Comparison of ENCODE assay signal across 9 cellular contexts in genomic region chr19:14088634-14089411, GRCh38. TPM values are rescaled to one million over a fixed set of nuclear protein-coding genes. Genes with fewer than 3 reads are reported as not detected.
DNase-seq lines count a peak whose midpoint lies in the region; ATAC-seq, FAIRE-seq and TF ChIP-seq lines count a peak whose summit lies in the region.
"Had no signal": no experiment of that assay in that cellular context is flagged by ENCODE, and none has a peak within 500 bp of the region (broad histone marks: within the 10 kb centered on the region; RNA-seq: fewer than 3 reads in every experiment).

No MANE protein-coding gene starts in this region.

- H3K27me3 ChIP-seq in cardiac muscle cell (no peaks in the 10 kb centered on the region), thoracic aorta (replicated peaks; ENCODE audit: insufficient read depth) (no peaks in the 10 kb centered on the region)

- no peaks in the 10 kb centered on the region for H3K27me3 Mint-ChIP-seq in activated T-helper 17 cell treated with anti-CD3 and anti-CD28 coated beads, Interleukin-2, amount 50 U/mL, for 72 hours
- H3K27me3 Mint-ChIP-seq in immature natural killer cell (ENCODE audit: low read depth in 3 of 3): peaks cover 11 to 21% (median 16%) of the 10 kb centered on the region in 3 donors

- no peak for DNase-seq in cardiac muscle cell (ENCODE audit: low read depth in 1 of 2, low spot score in 1 of 2)
- DNase-seq in Right ventricle myocardium superior: no peak
- DNase-seq in immature natural killer cell: no peak
- no peak for DNase-seq in thoracic aorta (ENCODE audit: low spot score)
- no peak for DNase-seq in D721Med (ENCODE audit: insufficient read length, low spot score)
- no peak for DNase-seq in activated CD8-positive, alpha-beta memory T cell treated with anti-CD3 and anti-CD28 coated beads for 24 hours
- no peak for DNase-seq in ecto neural progenitor cell (ENCODE audit: low spot score)

- peaks cover 8% of the 10 kb centered on the region for H3K36me3 ChIP-seq in cardiac muscle cell
- H3K36me3 ChIP-seq in thoracic aorta: peaks cover 11% of the 10 kb centered on the region

- peak overlapping the region; percentile 36 for H3K27ac Mint-ChIP-seq in activated T-helper 17 cell treated with anti-CD3 and anti-CD28 coated beads, Interleukin-2, amount 50 U/mL, for 72 hours
- H3K27ac Mint-ChIP-seq in immature natural killer cell: peak overlapping the region in 4 of 6 donors; percentile 42 to 85 (median 61)

- H3K36me3 Mint-ChIP-seq in activated T-helper 17 cell treated with anti-CD3 and anti-CD28 coated beads, Interleukin-2, amount 50 U/mL, for 72 hours (ENCODE audit: low read depth): peaks cover 36% of the 10 kb centered on the region
- peaks cover 0 to 3% (median 0%) of the 10 kb centered on the region in 3 donors for H3K36me3 Mint-ChIP-seq in immature natural killer cell

- H3K4me3 ChIP-seq in cardiac muscle cell (peak overlapping the region; percentile 89), thoracic aorta (peak overlapping the region; percentile 70)

- ATAC-seq in Right ventricle myocardium superior (ENCODE audit: poor library complexity) (no peak), thoracic aorta (ENCODE audit: insufficient number of reproducible peaks, low FRiP score, low read depth) (no peak)
- ATAC-seq in activated T-helper 17 cell treated with anti-CD3 and anti-CD28 coated beads, Interleukin-2, amount 50 U/mL, for 72 hours (replicated peaks): no peak

- no peaks in the 10 kb centered on the region for H3K9me3 ChIP-seq in cardiac muscle cell (ENCODE audit: low read depth)
- peaks cover 7% of the 10 kb centered on the region for H3K9me3 ChIP-seq in thoracic aorta

- peak overlapping the region; percentile 59 for H3K4me3 Mint-ChIP-seq in activated T-helper 17 cell treated with anti-CD3 and anti-CD28 coated beads, Interleukin-2, amount 50 U/mL, for 72 hours
- H3K4me3 Mint-ChIP-seq in immature natural killer cell: peak overlapping the region; percentile 70 to 83 (median 76)

- TF ChIP-seq CTCF in cardiac muscle cell (IDR thresholded peaks at IDR 0.05; ENCODE audit: low read depth, low read length) (no peak), thoracic aorta (IDR thresholded peaks at IDR 0.05) (no peak), D721Med (IDR thresholded peaks at IDR 0.05; ENCODE audit: insufficient read depth, missing control alignments) (no peak)

- intact Hi-C loops in Right ventricle myocardium superior (cut with DNase I): no loop called here

- peaks cover 9% of the 10 kb centered on the region for H3K4me1 ChIP-seq in cardiac muscle cell (ENCODE audit: low read depth)
- peaks cover 3 to 20% of the 10 kb centered on the region in 2 donors for H3K4me1 ChIP-seq in thoracic aorta (ENCODE audit: control insufficient read depth in 1 of 2, low read depth in 2 of 2)

- no peak for FAIRE-seq in D721Med (lab: Jason Lieb, UNC)

- H3K4me1 Mint-ChIP-seq in activated T-helper 17 cell treated with anti-CD3 and anti-CD28 coated beads, Interleukin-2, amount 50 U/mL, for 72 hours: peaks cover 16% of the 10 kb centered on the region
- peaks cover 17 to 22% of the 10 kb centered on the region in 2 donors for H3K4me1 Mint-ChIP-seq in immature natural killer cell

- no peaks in the 10 kb centered on the region for H3K9me3 Mint-ChIP-seq in activated T-helper 17 cell treated with anti-CD3 and anti-CD28 coated beads, Interleukin-2, amount 50 U/mL, for 72 hours
- H3K9me3 Mint-ChIP-seq in immature natural killer cell: peaks cover 0 to 5% (median 0%) of the 10 kb centered on the region in 6 donors

- no peak overlapping the region for H3K27ac ChIP-seq in cardiac muscle cell
- H3K27ac ChIP-seq in thoracic aorta: no peak overlapping the region

RNA-seq across cellular contexts. Expression of gene SAMD1, which starts 1.7 kb away (rescaled TPM):
- 112 and 158 TPM in 2 replicates for total RNA-seq in cardiac muscle cell
- 130 and 136 TPM in 2 replicates for polyA plus RNA-seq in cardiac muscle cell
- 51.1 TPM for total RNA-seq in Right ventricle myocardium superior
- total RNA-seq in activated T-helper 17 cell treated with anti-CD3 and anti-CD28 coated beads, Interleukin-2, amount 50 U/mL, for 72 hours: 10 to 100 TPM; 62.1 to 77.5 TPM
- polyA plus RNA-seq in immature natural killer cell: 1 to 10 TPM in 2 of 3 donors, not detected in 1; 1.6 to 3.1 TPM
- total RNA-seq in thoracic aorta: 10 to 100 TPM in 1 of 2 donors, 1 to 10 TPM in 1; 8.9 to 27.5 TPM

RNA-seq across cellular contexts. Expression of gene C19orf67, which starts 3.2 kb away (rescaled TPM):
- 3.6 and 14.2 TPM in 2 replicates for total RNA-seq in cardiac muscle cell
- polyA plus RNA-seq in cardiac muscle cell: 4.1 and 7.5 TPM in 2 replicates
- total RNA-seq in Right ventricle myocardium superior: not detected
- under 1 TPM in 1 of 2 donors, not detected in 1; 0.42 TPM for total RNA-seq in activated T-helper 17 cell treated with anti-CD3 and anti-CD28 coated beads, Interleukin-2, amount 50 U/mL, for 72 hours
- not detected for polyA plus RNA-seq in immature natural killer cell
- not detected for total RNA-seq in thoracic aorta
- total RNA-seq: G401 had no signal

RNA-seq across cellular contexts. Expression of gene MISP3, which starts 16.2 kb away (rescaled TPM):
- total RNA-seq in cardiac muscle cell (16.0 and 19.4 TPM in 2 replicates), Right ventricle myocardium superior (7.9 TPM), thoracic aorta (1 to 10 TPM; 1.7 to 2.7 TPM)
- polyA plus RNA-seq in cardiac muscle cell (23.2 and 25.6 TPM in 2 replicates), immature natural killer cell (1 to 10 TPM in 2 of 3 donors, under 1 TPM in 1; 0.62 to 2.9 (median 2.1) TPM)
- 1 to 10 TPM; 1.5 to 4.1 TPM for total RNA-seq in activated T-helper 17 cell treated with anti-CD3 and anti-CD28 coated beads, Interleukin-2, amount 50 U/mL, for 72 hours

RNA-seq across cellular contexts. Expression of gene PALM3, which starts 26.9 kb away (rescaled TPM):
- 0.25 and 0.30 TPM in 2 replicates for total RNA-seq in cardiac muscle cell
- 0.10 and 1.0 TPM in 2 replicates for polyA plus RNA-seq in cardiac muscle cell
- not detected for total RNA-seq in Right ventricle myocardium superior
- total RNA-seq in activated T-helper 17 cell treated with anti-CD3 and anti-CD28 coated beads, Interleukin-2, amount 50 U/mL, for 72 hours: not detected
- not detected for polyA plus RNA-seq in immature natural killer cell
- total RNA-seq in thoracic aorta: not detected

RNA-seq across cellular contexts. Expression of gene PRKACA, which starts 28.7 kb away (rescaled TPM):
- total RNA-seq in cardiac muscle cell (95.2 and 126 TPM in 2 replicates), Right ventricle myocardium superior (460 TPM), thoracic aorta (100 to 1,000 TPM in 1 of 2 donors, 10 to 100 TPM in 1; 93.2 to 107 TPM)
- polyA plus RNA-seq in cardiac muscle cell (30.6 and 33.5 TPM in 2 replicates), immature natural killer cell (1 to 10 TPM in 2 of 3 donors, under 1 TPM in 1; 0.64 to 1.7 (median 1.4) TPM)
- total RNA-seq in activated T-helper 17 cell treated with anti-CD3 and anti-CD28 coated beads, Interleukin-2, amount 50 U/mL, for 72 hours: 10 to 100 TPM; 43.1 to 69.5 TPM
